ENCODE assay signal across 1 cellular context in the genomic region with DNA sequence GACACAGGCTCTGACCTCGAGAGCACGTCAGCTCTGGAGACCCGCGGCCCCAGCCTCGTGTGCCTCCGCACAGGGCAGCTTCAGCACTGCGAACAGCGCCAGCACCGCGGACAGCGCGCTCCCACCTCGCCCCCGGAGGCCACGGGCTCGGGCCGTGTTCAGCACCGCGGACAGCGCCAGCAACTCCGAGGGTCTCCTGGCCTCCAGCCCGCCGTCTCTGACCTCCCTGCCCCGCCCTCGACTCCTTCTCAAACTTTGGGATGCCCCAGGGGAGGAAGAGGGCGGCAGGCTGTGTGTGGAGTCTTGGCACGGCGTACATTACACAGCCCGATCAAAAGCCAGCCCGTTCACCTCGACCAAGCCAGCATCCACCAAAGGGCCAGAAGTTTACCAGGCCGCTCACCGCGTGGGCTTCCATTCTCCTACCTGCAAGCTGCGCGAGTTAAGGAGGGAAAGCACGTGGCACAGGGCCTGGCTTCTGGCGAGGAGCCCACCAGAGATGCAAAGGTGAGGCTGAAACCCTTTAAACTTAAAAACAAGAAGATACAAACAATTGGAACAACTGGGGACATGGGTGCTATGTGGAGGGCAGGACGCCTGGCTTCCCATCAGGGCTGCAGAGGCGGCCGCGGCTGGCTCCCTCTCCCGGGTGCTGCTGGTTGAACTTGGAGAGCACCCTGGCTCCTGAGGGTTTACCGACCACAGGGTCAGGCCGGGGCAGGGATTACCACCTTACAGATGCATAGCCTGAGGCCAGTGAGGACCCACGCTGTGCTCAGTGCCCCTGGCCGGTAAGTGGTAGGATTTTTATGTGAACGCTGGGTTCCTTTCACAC.
TF ChIP-seq lines count a peak whose summit lies in the region.

No MANE protein-coding gene starts in this region.

TF ChIP-seq in HepG2, 621 proteins besides CTCF, POLR2A, EP300 and RAD21 (continued from another document and continues in another):
- TF ChIP-seq PHB2 (IDR thresholded peaks at IDR 0.05; ENCODE audit: partially characterized antibody) (no peak), ZNF569 (CRISPR knock-in tag; IDR thresholded peaks at IDR 0.05; ENCODE audit: borderline replicate concordance) (peak; percentile 99; the same call in 1 of the 2 replicates), PRMT3 (CRISPR knock-in tag; IDR thresholded peaks at IDR 0.05; ENCODE audit: borderline replicate concordance, low read depth) (peak; percentile 100), HDAC6 (IDR thresholded peaks at IDR 0.05; ENCODE audit: low read depth, low read length) (no peak), ARNT2 (CRISPR knock-in tag; IDR thresholded peaks at IDR 0.05; ENCODE audit: low read depth) (peak; percentile 100), ZNF317 (CRISPR knock-in tag; IDR thresholded peaks at IDR 0.05) (peak; percentile 97), REXO4 (CRISPR knock-in tag; IDR thresholded peaks at IDR 0.05; ENCODE audit: borderline replicate concordance) (peak; percentile 100), ZNF101 (CRISPR knock-in tag; IDR thresholded peaks at IDR 0.05; ENCODE audit: borderline replicate concordance, low read depth) (peak; percentile 100), GMEB2 (CRISPR knock-in tag; IDR thresholded peaks at IDR 0.05; ENCODE audit: low read depth) (peak; percentile 76; the same call in 1 of the 2 replicates), ZFP90 (CRISPR knock-in tag; IDR thresholded peaks at IDR 0.05; ENCODE audit: borderline replicate concordance) (peak; percentile 100), ZNF12 (CRISPR knock-in tag; IDR thresholded peaks at IDR 0.05) (peak; percentile 99), NFKBIZ (CRISPR knock-in tag; IDR thresholded peaks at IDR 0.05) (peak; percentile 100), DNMT3B (CRISPR knock-in tag; conservative IDR thresholded peaks at IDR 0.05) (peak; percentile 100), ZFYVE20 (CRISPR knock-in tag; IDR thresholded peaks at IDR 0.05; ENCODE audit: borderline replicate concordance, low read depth) (peak; percentile 100), SOX5 (CRISPR knock-in tag; IDR thresholded peaks at IDR 0.05; ENCODE audit: borderline replicate concordance) (peak; percentile 93), ZBTB42 (CRISPR knock-in tag; IDR thresholded peaks at IDR 0.05) (peak; percentile 99), KDM2A (CRISPR knock-in tag; IDR thresholded peaks at IDR 0.05; ENCODE audit: borderline replicate concordance, low read depth) (peak; percentile 99), CHCHD3 (CRISPR knock-in tag; IDR thresholded peaks at IDR 0.05) (peak; percentile 100), THAP11 (CRISPR knock-in tag; IDR thresholded peaks at IDR 0.05) (peak; percentile 90), DPF2 (CRISPR knock-in tag; IDR thresholded peaks at IDR 0.05; ENCODE audit: borderline replicate concordance, low read depth) (peak; percentile 70; the same call in 1 of the 2 replicates), ZNF773 (CRISPR knock-in tag; IDR thresholded peaks at IDR 0.05; ENCODE audit: borderline replicate concordance) (peak; percentile 100), PRDM4 (CRISPR knock-in tag; IDR thresholded peaks at IDR 0.05; ENCODE audit: borderline replicate concordance) (peak; percentile 99), CBX1 (IDR thresholded peaks at IDR 0.05; ENCODE audit: low read depth) (no peak), NFATC3 (CRISPR knock-in tag; IDR thresholded peaks at IDR 0.05) (peak; percentile 100), IKZF5 (CRISPR knock-in tag; IDR thresholded peaks at IDR 0.05) (peak; percentile 100), ZNF646 (CRISPR knock-in tag; IDR thresholded peaks at IDR 0.05) (peak; percentile 96), ZNF614 (CRISPR knock-in tag; IDR thresholded peaks at IDR 0.05; ENCODE audit: borderline replicate concordance) (peak; percentile 100), ZNF260 (CRISPR knock-in tag; IDR thresholded peaks at IDR 0.05; ENCODE audit: borderline replicate concordance, low read depth) (peak; percentile 98; the same call in 1 of the 2 replicates), ZNF354B (CRISPR knock-in tag; IDR thresholded peaks at IDR 0.05) (peak; percentile 100), SUZ12 (IDR thresholded peaks at IDR 0.05; ENCODE audit: low read depth, low read length) (no peak), ZBTB26 (CRISPR knock-in tag; IDR thresholded peaks at IDR 0.05; ENCODE audit: borderline replicate concordance) (peak; percentile 99), ATAD3A (CRISPR knock-in tag; IDR thresholded peaks at IDR 0.05) (peak; percentile 100), SP140L (CRISPR knock-in tag; IDR thresholded peaks at IDR 0.05; ENCODE audit: borderline replicate concordance) (peak; percentile 100), ZNF253 (CRISPR knock-in tag; IDR thresholded peaks at IDR 0.05; ENCODE audit: borderline replicate concordance) (peak; percentile 100), KAT2B (IDR thresholded peaks at IDR 0.05; ENCODE audit: borderline replicate concordance, low read depth, low read length) (no peak), ELF3 (CRISPR knock-in tag; IDR thresholded peaks at IDR 0.05) (peak; percentile 99), KDM6A (CRISPR knock-in tag; IDR thresholded peaks at IDR 0.05; ENCODE audit: low read depth) (peak; percentile 94), RXRB (CRISPR knock-in tag; IDR thresholded peaks at IDR 0.05; ENCODE audit: borderline replicate concordance) (peak; percentile 98), ZMYM2 (CRISPR knock-in tag; IDR thresholded peaks at IDR 0.05) (peak; percentile 90), BRD4 (CRISPR knock-in tag; IDR thresholded peaks at IDR 0.05) (peak; percentile 97), RORA (CRISPR knock-in tag; IDR thresholded peaks at IDR 0.05) (peak; percentile 97; the same call in 1 of the 2 replicates), NPAS2 (CRISPR knock-in tag; IDR thresholded peaks at IDR 0.05; ENCODE audit: borderline replicate concordance) (peak; percentile 99), NFE2L2 (IDR thresholded peaks at IDR 0.05; ENCODE audit: low read length) (no peak), TOE1 (CRISPR knock-in tag; IDR thresholded peaks at IDR 0.05) (peak; percentile 100), ZNF567 (CRISPR knock-in tag; IDR thresholded peaks at IDR 0.05; ENCODE audit: borderline replicate concordance) (peak; percentile 99), NCOR1 (IDR thresholded peaks at IDR 0.05; ENCODE audit: borderline replicate concordance, low read length) (no peak), SRSF1 (optimal IDR thresholded peaks at IDR 0.05; ENCODE audit: low read depth, low read length) (peak; percentile 98)
- TF ChIP-seq, protein P1, sequence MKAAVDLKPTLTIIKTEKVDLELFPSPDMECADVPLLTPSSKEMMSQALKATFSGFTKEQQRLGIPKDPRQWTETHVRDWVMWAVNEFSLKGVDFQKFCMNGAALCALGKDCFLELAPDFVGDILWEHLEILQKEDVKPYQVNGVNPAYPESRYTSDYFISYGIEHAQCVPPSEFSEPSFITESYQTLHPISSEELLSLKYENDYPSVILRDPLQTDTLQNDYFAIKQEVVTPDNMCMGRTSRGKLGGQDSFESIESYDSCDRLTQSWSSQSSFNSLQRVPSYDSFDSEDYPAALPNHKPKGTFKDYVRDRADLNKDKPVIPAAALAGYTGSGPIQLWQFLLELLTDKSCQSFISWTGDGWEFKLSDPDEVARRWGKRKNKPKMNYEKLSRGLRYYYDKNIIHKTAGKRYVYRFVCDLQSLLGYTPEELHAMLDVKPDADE (CRISPR knock-in tag; IDR thresholded peaks at IDR 0.05) = peak; percentile 100
- TF ChIP-seq, protein P2, sequence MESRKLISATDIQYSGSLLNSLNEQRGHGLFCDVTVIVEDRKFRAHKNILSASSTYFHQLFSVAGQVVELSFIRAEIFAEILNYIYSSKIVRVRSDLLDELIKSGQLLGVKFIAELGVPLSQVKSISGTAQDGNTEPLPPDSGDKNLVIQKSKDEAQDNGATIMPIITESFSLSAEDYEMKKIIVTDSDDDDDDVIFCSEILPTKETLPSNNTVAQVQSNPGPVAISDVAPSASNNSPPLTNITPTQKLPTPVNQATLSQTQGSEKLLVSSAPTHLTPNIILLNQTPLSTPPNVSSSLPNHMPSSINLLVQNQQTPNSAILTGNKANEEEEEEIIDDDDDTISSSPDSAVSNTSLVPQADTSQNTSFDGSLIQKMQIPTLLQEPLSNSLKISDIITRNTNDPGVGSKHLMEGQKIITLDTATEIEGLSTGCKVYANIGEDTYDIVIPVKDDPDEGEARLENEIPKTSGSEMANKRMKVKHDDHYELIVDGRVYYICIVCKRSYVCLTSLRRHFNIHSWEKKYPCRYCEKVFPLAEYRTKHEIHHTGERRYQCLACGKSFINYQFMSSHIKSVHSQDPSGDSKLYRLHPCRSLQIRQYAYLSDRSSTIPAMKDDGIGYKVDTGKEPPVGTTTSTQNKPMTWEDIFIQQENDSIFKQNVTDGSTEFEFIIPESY (CRISPR knock-in tag; IDR thresholded peaks at IDR 0.05) = peak; percentile 92
